16 cellular contexts compared by ENCODE assay signal in the genomic region with DNA sequence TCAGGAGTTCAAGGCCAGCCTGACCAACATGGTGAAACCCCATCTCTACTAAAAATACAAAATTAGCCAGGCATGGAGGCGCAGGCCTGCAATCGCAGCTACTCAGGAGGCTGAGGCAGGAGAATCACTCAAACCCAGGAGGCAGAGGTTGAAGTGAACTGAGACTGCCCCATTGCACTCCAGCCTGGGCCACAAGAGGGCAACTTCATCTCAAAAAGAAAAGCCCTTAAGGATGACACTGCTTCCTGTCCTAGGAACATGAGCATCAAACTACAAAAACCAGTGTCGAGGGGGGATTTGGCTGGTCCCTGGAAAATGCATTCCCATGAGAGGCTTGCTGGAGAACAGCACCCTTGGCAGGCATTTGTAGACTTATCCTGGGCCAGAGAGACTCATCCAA.
"Had no signal": no experiment of that assay in that cellular context is flagged by ENCODE, and none has a peak within 500 bp of the region (broad histone marks: within the 10 kb centered on the region; RNA-seq: fewer than 3 reads in every experiment).

No MANE protein-coding gene starts in this region.

- H3K4me1 ChIP-seq: body of pancreas, pancreas, upper lobe of right lung had no signal

- ATAC-seq: activated T-cell treated with anti-CD3 and anti-CD28 coated beads, Interleukin-2, amount 50 U/mL, for 72 hours; body of pancreas; heart right ventricle; left ventricle myocardium superior; pancreas; T-helper 17 cell; upper lobe of right lung had no signal

- H3K4me3 ChIP-seq: body of pancreas, cardiac muscle cell, heart right ventricle, pancreas, upper lobe of right lung had no signal

- H3K9me3 ChIP-seq: body of pancreas, heart right ventricle, pancreas, upper lobe of right lung had no signal

- H3K36me3 ChIP-seq: cardiac muscle cell, heart right ventricle, pancreas, upper lobe of right lung had no signal

- H3K27me3 ChIP-seq: body of pancreas, cardiac muscle cell, heart right ventricle, pancreas, upper lobe of right lung had no signal

- H3K27ac ChIP-seq: body of pancreas, cardiac muscle cell, heart right ventricle, pancreas, upper lobe of right lung had no signal

- DNase-seq: activated CD4-positive, alpha-beta memory T cell treated with anti-CD3 and anti-CD28 coated beads for 36 hours; activated CD4-positive, alpha-beta T cell treated with anti-CD3 and anti-CD28 coated beads for 48 hours; activated effector memory CD4-positive, alpha-beta T cell treated with Interleukin-2 at 50 U/mL for 16 hours; activated T-cell treated with anti-CD3 and anti-CD28 coated beads, Interleukin-2, amount 50 U/mL, for 72 hours; body of pancreas; erythroblast; foreskin fibroblast; heart right ventricle; immature natural killer cell; left ventricle myocardium superior; pancreas; stimulated activated CD4-positive, alpha-beta T cell treated with anti-CD3 and anti-CD28 coated beads, Interleukin-4, amount 100 ng/mL, for 24 hours; stimulated activated naive CD4-positive, alpha-beta T cell treated with Interleukin-2 at 50 U/mL for 16 hours; T-helper 17 cell; upper lobe of right lung had no signal
